ENCODE assay signal across 9 cellular contexts in the genomic region with DNA sequence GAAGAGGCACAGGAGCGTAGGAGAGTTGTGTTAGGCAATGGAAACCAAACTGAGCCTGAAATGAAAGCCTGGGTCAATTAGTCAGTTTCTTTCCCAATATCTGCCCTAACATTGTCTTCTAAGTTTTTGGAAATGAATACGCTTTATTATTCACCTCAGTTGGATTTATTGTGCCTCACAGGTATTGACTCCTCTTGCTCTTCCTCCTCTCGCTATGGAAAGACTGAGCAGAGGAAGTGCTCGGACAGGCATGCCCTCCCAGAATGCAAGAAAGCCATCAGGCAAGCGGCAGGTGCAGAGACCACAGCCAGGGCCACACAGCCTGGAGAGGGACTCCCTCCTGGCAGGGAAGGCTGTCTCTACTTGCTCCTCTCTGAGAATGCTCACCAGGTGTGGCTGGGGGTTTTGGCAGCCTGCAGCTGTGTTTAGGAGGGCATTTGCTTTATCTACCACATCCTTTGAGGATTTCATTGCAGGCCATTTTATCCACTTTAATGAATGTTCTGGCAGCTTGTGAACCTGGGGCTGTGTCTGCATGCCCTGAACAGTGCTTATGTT.
A peak's percentile ranks its signal among the peaks of the same experiment; 100 is the strongest.
DNase-seq lines count a peak whose midpoint lies in the region; ATAC-seq, FAIRE-seq and TF ChIP-seq lines count a peak whose summit lies in the region.
"Had no signal": no experiment of that assay in that cellular context is flagged by ENCODE, and none has a peak within 500 bp of the region (broad histone marks: within the 10 kb centered on the region; RNA-seq: fewer than 3 reads in every experiment).

No MANE protein-coding gene starts in this region.

- BruUV-seq in GM12878 (replicated peaks; lab: Mats Ljungman, UMichigan) = no TSS peak

- TF ChIP-seq CTCF in GM12878 (IDR thresholded peaks at IDR 0.05 in 2 of 3, conservative IDR thresholded peaks at IDR 0.05 in 1 of 3; ENCODE audit: control insufficient read depth in 2 of 3, extremely low read depth in 1 of 3, insufficient read depth in 1 of 3, low read depth in 3 of 3, low read length in 3 of 3) (no peak), spleen (IDR thresholded peaks at IDR 0.05 in 8 of 11, conservative IDR thresholded peaks at IDR 0.05 in 3 of 11) (no peak), thyroid gland (IDR thresholded peaks at IDR 0.05) (no peak)

- no peak for TF ChIP-seq RAD21 in GM12878 (IDR thresholded peaks at IDR 0.05; ENCODE audit: insufficient read depth, low read depth, low read length)

- H3K9me3 ChIP-seq in GM12878 (replicated peaks; ENCODE audit: control insufficient read depth, insufficient read depth, low read length) (peaks cover 2% of the 10 kb centered on the region; the same call in 1 of the 3 replicates), spleen (no peaks in the 10 kb centered on the region), thyroid gland (no peaks in the 10 kb centered on the region)

- peaks cover 8% of the 10 kb centered on the region for H3K79me2 ChIP-seq in GM12878 (ENCODE audit: control insufficient read depth, insufficient read depth, low read length)

- peak overlapping the region; percentile 43; the same call in 1 of the 2 replicates for H3K4me2 ChIP-seq in GM12878 (ENCODE audit: control insufficient read depth, insufficient read depth)

- DNase-seq in GF-D8 (lab: John Stamatoyannopoulos, UW) = peak; percentile 8
- no peak for DNase-seq in GM12878 (ENCODE audit: low read depth, low spot score)
- no peak for DNase-seq in HCEC 1CT
- no peak for DNase-seq in spleen
- no peak for DNase-seq in thyroid gland
- DNase-seq: NCI-H774 had no signal

- H3K36me3 ChIP-seq in GM12878 (ENCODE audit: control insufficient read depth in 2 of 2, insufficient read depth in 2 of 2, low read length in 1 of 2) = peaks cover 3 to 11% of the 10 kb centered on the region in 2 experiments; a peak in 3 of 4 replicates
- peaks cover 0 to 55% (median 0%) of the 10 kb centered on the region in 6 donors for H3K36me3 ChIP-seq in spleen
- H3K36me3 ChIP-seq in thyroid gland = no peaks in the 10 kb centered on the region

- H3K9ac ChIP-seq in GM12878 (ENCODE audit: control insufficient read depth, insufficient read depth, low read length) = no peak overlapping the region

- POLR2A ChIA-PET in GM12878 (lab: Charles Lee) = interaction anchor here (0.6 to 4.4 kb wide), 5 partner anchors 9 to 99 kb away, joined by 3 to 22 read pairs (median 4); no protein-coding TSS in a partner anchor

- intact Hi-C loops in GM12878 (cut with micrococcal nuclease; ENCODE audit: unreplicated experiment) (no loop called here), spleen (cut with DNase I; ENCODE audit: low total_unique reads) (no loop called here), thyroid gland (cut with DNase I) (no loop called here)

- WGBS in GM12878 (ENCODE audit: insufficient coverage, insufficient replicate concordance, low lambda C conversion rate, missing lambda C conversion rate) = 94% methylated on average over 5 of the region's 5 CpGs
- 67 to 83% (median 70%) methylated on average over 5 of the region's 5 CpGs for WGBS in spleen, 5 donors
- WGBS in thyroid gland, 2 donors = 92 to 93% methylated on average over 5 of the region's 5 CpGs

- H3K27me3 ChIP-seq in GM12878 (replicated peaks in 1 of 2; ENCODE audit: control insufficient read depth in 2 of 2, insufficient read depth in 2 of 2, low read length in 1 of 2) = no peaks in the 10 kb centered on the region
- no peaks in the 10 kb centered on the region for H3K27me3 ChIP-seq in spleen (replicated peaks in 1 of 7)
- H3K27me3 ChIP-seq in thyroid gland = no peaks in the 10 kb centered on the region

- SMC1A ChIA-PET in GM12878 (lab: Charles Lee; ENCODE audit: uncharacterized antibody, unreplicated experiment) = interaction anchor here (1.0 to 12.6 kb wide), 12 partner anchors 9 to 163 kb away, joined by 3 to 129 read pairs (median 8); partner anchors contain the start of gene NEDD9

- TF ChIP-seq POLR2A in GM12878 (IDR thresholded peaks at IDR 0.05; ENCODE audit: low read depth, low read length) (peak; percentile 39; the same call in 1 of the 2 replicates), spleen (IDR thresholded peaks at IDR 0.05) (no peak), thyroid gland (IDR thresholded peaks at IDR 0.05) (no peak)

- H3K4me1 ChIP-seq in GM12878 (ENCODE audit: control insufficient read depth, insufficient read depth, low read length) = peaks cover 26% of the 10 kb centered on the region
- peaks cover 5 to 58% (median 44%) of the 10 kb centered on the region in 6 donors for H3K4me1 ChIP-seq in spleen
- H3K4me1 ChIP-seq in thyroid gland = peaks cover 0 to 4% of the 10 kb centered on the region in 2 donors

- FAIRE-seq in GM12878 (lab: Jason Lieb, UNC) = no peak
- FAIRE-seq: islet of Langerhans had no signal

- no peak overlapping the region for H3K4me3 ChIP-seq in GM12878
- no peak overlapping the region for H3K4me3 ChIP-seq in spleen
- H3K4me3 ChIP-seq in thyroid gland (replicated peaks in 1 of 3) = no peak overlapping the region

- H3K27ac ChIP-seq in GM12878 (ENCODE audit: control insufficient read depth, insufficient read depth) (peak overlapping the region; percentile 33), spleen (peak overlapping the region in 4 of 8 donors; percentile 7 to 50 (median 36)), thyroid gland (no peak overlapping the region)

- RAD21 ChIA-PET in GM12878 (lab: Charles Lee; ENCODE audit: unreplicated experiment) = interaction anchor here (0.6 to 5.5 kb wide), 9 partner anchors 8 to 163 kb away, joined by 3 to 31 read pairs (median 4); no protein-coding TSS in a partner anchor

- CTCF ChIA-PET in GM12878 (lab: Yijun Ruan, JAX) = interaction anchor here (0.6 to 3.9 kb wide), 4 partner anchors 10 to 162 kb away, joined by 3 to 16 read pairs (median 7); no protein-coding TSS in a partner anchor

- H4K20me1 ChIP-seq in GM12878 (ENCODE audit: control insufficient read depth, insufficient read depth) = no peaks in the 10 kb centered on the region

- ATAC-seq in GM19395 (IDR thresholded peaks at IDR 0.05; ENCODE audit: unreplicated experiment) (peak; percentile 66), HG03354 (IDR thresholded peaks at IDR 0.05; ENCODE audit: poor library complexity, severe bottlenecking, unreplicated experiment) (peak; percentile 67), GM12878 (peak; percentile 61)

- TF ChIP-seq EP300 in GM12878 (IDR thresholded peaks at IDR 0.05; ENCODE audit: borderline replicate concordance in 1 of 2, control insufficient read depth in 1 of 2, low read depth in 2 of 2, low read length in 2 of 2) = no peak

- in situ Hi-C loops in GM12878 (cut with MboI) = no loop called here

- H2AFZ ChIP-seq in GM12878 (ENCODE audit: control insufficient read depth, low read depth, low read length) = no peak overlapping the region; the same call in 1 of the 2 replicates

TF ChIP-seq in GM12878, 131 proteins besides CTCF, POLR2A, EP300 and RAD21:
- TF ChIP-seq, protein P1, sequence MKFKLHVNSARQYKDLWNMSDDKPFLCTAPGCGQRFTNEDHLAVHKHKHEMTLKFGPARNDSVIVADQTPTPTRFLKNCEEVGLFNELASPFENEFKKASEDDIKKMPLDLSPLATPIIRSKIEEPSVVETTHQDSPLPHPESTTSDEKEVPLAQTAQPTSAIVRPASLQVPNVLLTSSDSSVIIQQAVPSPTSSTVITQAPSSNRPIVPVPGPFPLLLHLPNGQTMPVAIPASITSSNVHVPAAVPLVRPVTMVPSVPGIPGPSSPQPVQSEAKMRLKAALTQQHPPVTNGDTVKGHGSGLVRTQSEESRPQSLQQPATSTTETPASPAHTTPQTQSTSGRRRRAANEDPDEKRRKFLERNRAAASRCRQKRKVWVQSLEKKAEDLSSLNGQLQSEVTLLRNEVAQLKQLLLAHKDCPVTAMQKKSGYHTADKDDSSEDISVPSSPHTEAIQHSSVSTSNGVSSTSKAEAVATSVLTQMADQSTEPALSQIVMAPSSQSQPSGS (IDR thresholded peaks at IDR 0.05; ENCODE audit: low read length) = peak; percentile 36; the same call in 1 of the 2 replicates
- peak; percentile 63 for TF ChIP-seq RUNX3 (IDR thresholded peaks at IDR 0.05; ENCODE audit: low read length)
- peak; percentile 49; the same call in 1 of the 2 replicates for TF ChIP-seq MTA3 (IDR thresholded peaks at IDR 0.05; ENCODE audit: borderline replicate concordance, low read length)
- peak; percentile 40; the same call in 1 of the 2 replicates for TF ChIP-seq SPI1 (IDR thresholded peaks at IDR 0.05; ENCODE audit: borderline replicate concordance, insufficient read depth, low read depth, low read length)
- TF ChIP-seq ZNF384 (IDR thresholded peaks at IDR 0.05; ENCODE audit: borderline replicate concordance, low read depth, low read length) = no peak
- 0 out of 2 replicates have a peak, but pooled peaks have one; percentile 15 for TF ChIP-seq NFIC (IDR thresholded peaks at IDR 0.05; ENCODE audit: low read depth, low read length)
- TF ChIP-seq ZNF217 (IDR thresholded peaks at IDR 0.05) = no peak
- no peak for TF ChIP-seq ATF7 (IDR thresholded peaks at IDR 0.05; ENCODE audit: low read depth)
- TF ChIP-seq, protein P2, sequence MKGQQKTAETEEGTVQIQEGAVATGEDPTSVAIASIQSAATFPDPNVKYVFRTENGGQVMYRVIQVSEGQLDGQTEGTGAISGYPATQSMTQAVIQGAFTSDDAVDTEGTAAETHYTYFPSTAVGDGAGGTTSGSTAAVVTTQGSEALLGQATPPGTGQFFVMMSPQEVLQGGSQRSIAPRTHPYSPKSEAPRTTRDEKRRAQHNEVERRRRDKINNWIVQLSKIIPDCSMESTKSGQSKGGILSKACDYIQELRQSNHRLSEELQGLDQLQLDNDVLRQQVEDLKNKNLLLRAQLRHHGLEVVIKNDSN (IDR thresholded peaks at IDR 0.05; ENCODE audit: borderline replicate concordance, extremely low read length, insufficient read depth, low read depth, low read length) = no peak
- TF ChIP-seq POU2F2 (IDR thresholded peaks at IDR 0.05; ENCODE audit: borderline replicate concordance, low read depth, low read length) = no peak
- TF ChIP-seq TCF3 (IDR thresholded peaks at IDR 0.05; ENCODE audit: borderline replicate concordance, insufficient read depth, low read depth, low read length) = peak; percentile 82
- 0 out of 4 replicates have a peak, but pooled peaks of 1 of the 2 experiments have one; percentile 11 for TF ChIP-seq BHLHE40 (IDR thresholded peaks at IDR 0.05; ENCODE audit: borderline replicate concordance in 1 of 2, low read depth in 2 of 2, low read length in 1 of 2)
- peak; percentile 77 for TF ChIP-seq TCF12 (IDR thresholded peaks at IDR 0.05; ENCODE audit: low read depth, low read length)
- no peak for TF ChIP-seq LARP7 (IDR thresholded peaks at IDR 0.05)
- no peak for TF ChIP-seq JUNB (IDR thresholded peaks at IDR 0.05)
